Comparison of ENCODE assay signal across 11 cellular contexts in the genomic region with DNA sequence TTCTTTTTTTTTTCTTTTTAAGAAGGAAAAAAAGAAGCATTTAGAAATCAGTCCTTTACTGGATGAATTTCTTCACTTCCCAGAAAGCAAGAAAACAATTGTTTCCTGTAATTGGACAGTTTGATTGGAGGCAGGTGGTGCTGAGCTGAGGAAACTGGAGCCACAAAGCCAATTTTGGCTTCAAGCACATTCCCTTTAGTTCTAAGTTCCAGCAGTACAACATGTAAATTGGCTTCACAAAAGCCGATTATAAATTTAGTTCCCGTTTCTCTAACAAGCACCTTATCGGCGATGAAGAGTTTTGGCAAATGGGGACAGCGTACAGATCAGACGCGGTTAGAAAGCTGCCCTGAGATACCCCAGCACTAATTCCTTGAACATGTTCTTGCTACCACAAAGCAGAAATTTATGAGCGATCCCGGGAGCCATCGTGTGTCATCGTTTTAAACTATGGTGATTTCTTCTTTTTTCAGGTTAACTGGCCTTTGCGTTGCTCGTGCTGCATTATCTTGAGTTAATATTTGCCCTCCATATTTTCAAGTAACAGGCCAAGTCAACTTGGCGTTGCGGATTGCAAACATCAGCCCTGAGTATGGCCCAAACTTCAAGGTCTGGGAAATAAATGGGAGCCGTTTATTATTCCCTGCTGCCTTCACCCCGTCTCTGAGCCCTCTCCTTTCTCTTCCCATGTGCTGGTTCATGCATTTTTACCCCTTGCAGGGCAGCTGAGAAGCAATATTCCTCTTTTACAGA.
A peak's percentile ranks its signal among the peaks of the same experiment; 100 is the strongest.
DNase-seq lines count a peak whose midpoint lies in the region; ATAC-seq and TF ChIP-seq lines count a peak whose summit lies in the region.
"Had no signal": no experiment of that assay in that cellular context is flagged by ENCODE, and none has a peak within 500 bp of the region (broad histone marks: within the 10 kb centered on the region; RNA-seq: fewer than 3 reads in every experiment).

No MANE protein-coding gene starts in this region.

- peak overlapping the region; percentile 98 for H3K27ac ChIP-seq in VCaP
- peak overlapping the region in 1 of 2 donors; percentile 7 for H3K27ac ChIP-seq in left lung
- H3K27ac ChIP-seq: tibial nerve had no signal

- peak overlapping the region; percentile 76 to 97 for H3K27ac Mint-ChIP-seq in natural killer cell treated with Interleukin-12 subunit alpha and Interleukin-12 subunit beta and Interleukin-15 and Interleukin-18, amount 100 ng/mL, for 72 hours

- peaks cover 60 to 66% of the 10 kb centered on the region in 2 donors for H3K4me1 Mint-ChIP-seq in natural killer cell treated with Interleukin-12 subunit alpha and Interleukin-12 subunit beta and Interleukin-15 and Interleukin-18, amount 100 ng/mL, for 72 hours (ENCODE audit: low read depth in 2 of 2)

- H3K4me3 Mint-ChIP-seq in natural killer cell treated with Interleukin-12 subunit alpha and Interleukin-12 subunit beta and Interleukin-15 and Interleukin-18, amount 100 ng/mL, for 72 hours: no peak overlapping the region

- no peaks in the 10 kb centered on the region for H3K27me3 ChIP-seq in left lung
- H3K27me3 ChIP-seq: tibial nerve had no signal

- H3K9me3 ChIP-seq in left lung: no peaks in the 10 kb centered on the region
- H3K9me3 ChIP-seq: tibial nerve had no signal

- intact Hi-C loops in left lung (cut with DNase I): no loop called here

- H3K36me3 ChIP-seq in left lung: no peaks in the 10 kb centered on the region
- H3K36me3 ChIP-seq: tibial nerve had no signal

- peaks cover 9 to 57% of the 10 kb centered on the region in 2 donors for H3K4me1 ChIP-seq in left lung

- no peak overlapping the region for H3K4me3 ChIP-seq in left lung
- H3K4me3 ChIP-seq: tibial nerve had no signal

- H3K36me3 Mint-ChIP-seq in natural killer cell treated with Interleukin-12 subunit alpha and Interleukin-12 subunit beta and Interleukin-15 and Interleukin-18, amount 100 ng/mL, for 72 hours: no peaks in the 10 kb centered on the region

- TF ChIP-seq CTCF in VCaP (conservative IDR thresholded peaks at IDR 0.05): no peak
- no peak for TF ChIP-seq CTCF in left lung (IDR thresholded peaks at IDR 0.05)

- ATAC-seq in natural killer cell treated with Interleukin-12 subunit alpha and Interleukin-12 subunit beta and Interleukin-15 and Interleukin-18, amount 100 ng/mL, for 72 hours: no peak
- ATAC-seq in GM21367 (IDR thresholded peaks at IDR 0.05; ENCODE audit: unreplicated experiment) (no peak), GM19023 (IDR thresholded peaks at IDR 0.05; ENCODE audit: unreplicated experiment) (no peak), left lung (no peak)
- ATAC-seq: esophagus mucosa had no signal

- no peaks in the 10 kb centered on the region for H3K27me3 Mint-ChIP-seq in natural killer cell treated with Interleukin-12 subunit alpha and Interleukin-12 subunit beta and Interleukin-15 and Interleukin-18, amount 100 ng/mL, for 72 hours

- H3K9me3 Mint-ChIP-seq in natural killer cell treated with Interleukin-12 subunit alpha and Interleukin-12 subunit beta and Interleukin-15 and Interleukin-18, amount 100 ng/mL, for 72 hours: no peaks in the 10 kb centered on the region

- DNase-seq in AG08395 (ENCODE audit: low spot score) (peak; percentile 37), GM03348 (ENCODE audit: low spot score) (peak; percentile 48), DMS53 treated with DMSO at 0.1 percent for 48 hours (lab: John Stamatoyannopoulos, UW; ENCODE audit: unreplicated experiment) (no peak), left lung (no peak)
- no peak for DNase-seq in natural killer cell treated with Interleukin-12 subunit alpha and Interleukin-12 subunit beta and Interleukin-15 and Interleukin-18, amount 100 ng/mL, for 72 hours (ENCODE audit: low spot score)
- DNase-seq: KG1 had no signal

Comparison
In these comparisons a context has a peak if more than half of its experiments do, and no peak if none do; other contexts are left out.
1. DNase-seq: peak in AG08395 (single experiment) and GM03348 (single experiment); none in natural killer cell treated with Interleukin-12 subunit alpha and Interleukin-12 subunit beta and Interleukin-15 and Interleukin-18, amount 100 ng/mL, for 72 hours (single experiment), DMS53 treated with DMSO at 0.1 percent for 48 hours (single experiment) and left lung (0 of 2).